In the genomic region with DNA sequence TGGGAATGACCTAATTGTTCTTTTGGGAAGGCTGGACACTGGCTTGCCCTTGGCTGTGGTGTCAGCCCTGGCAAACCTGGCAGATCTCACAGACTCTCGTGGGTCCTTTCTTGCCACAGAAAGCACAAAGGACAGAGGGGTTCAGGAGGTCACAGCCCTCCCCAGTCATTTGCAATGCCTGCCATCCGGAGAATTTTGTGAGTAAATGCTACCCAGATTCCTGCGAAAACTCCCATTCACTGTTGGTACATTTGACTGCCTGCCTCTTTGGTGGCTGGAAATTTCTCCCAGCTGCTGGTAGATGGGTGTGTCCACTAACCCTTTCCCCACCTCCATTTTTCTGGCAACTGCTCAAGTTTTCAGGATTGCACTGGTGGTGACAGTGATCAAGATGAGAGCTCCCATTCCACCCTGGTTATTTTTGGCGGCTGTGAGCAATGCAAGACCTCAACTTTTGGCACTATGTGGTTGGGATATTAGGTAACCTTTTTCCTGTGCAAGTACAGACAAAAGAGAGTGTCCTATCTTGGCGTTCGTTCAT, we compare ENCODE assay signal across 1 cellular context.
TF ChIP-seq lines count a peak whose summit lies in the region.

No MANE protein-coding gene starts in this region.

TF ChIP-seq in GM23338, 12 proteins besides CTCF, POLR2A, EP300 and RAD21 (continued from another document):
- TF ChIP-seq REST (IDR thresholded peaks at IDR 0.05; ENCODE audit: unreplicated experiment) = no peak
- TF ChIP-seq ZNF114 (CRISPR knock-in tag; IDR thresholded peaks at IDR 0.05) = no peak
- no peak for TF ChIP-seq ZNF331 (CRISPR knock-in tag; IDR thresholded peaks at IDR 0.05; ENCODE audit: low read depth)
